ENCODE assay signal across 8 cellular contexts in genomic region chr14:77027538-77028383, GRCh38. TPM values are rescaled to one million over a fixed set of nuclear protein-coding genes. Genes with fewer than 3 reads are reported as not detected.
A peak's percentile ranks its signal among the peaks of the same experiment; 100 is the strongest.
DNase-seq lines count a peak whose midpoint lies in the region; ATAC-seq and TF ChIP-seq lines count a peak whose summit lies in the region.

No MANE protein-coding gene starts in this region.

- POLR2A ChIA-PET in activated CD8-positive, alpha-beta T cell treated with anti-CD3 and anti-CD28 coated beads for 36 hours (lab: Charles Lee) = interaction anchor here (0.7 to 4.5 kb wide), 19 partner anchors 9 to 109 kb away, joined by 3 to 36 read pairs (median 4); no protein-coding TSS in a partner anchor

- H2BK15ac ChIP-seq in mesendoderm (replicated peaks; ENCODE audit: low read depth) = no peak overlapping the region

- peaks cover 60% of the 10 kb centered on the region for H3K4me1 Mint-ChIP-seq in activated CD8-positive, alpha-beta T cell treated with anti-CD3 and anti-CD28 coated beads for 36 hours (ENCODE audit: low read depth)
- peaks cover 35 to 37% of the 10 kb centered on the region in 2 donors for H3K4me1 Mint-ChIP-seq in effector memory CD8-positive, alpha-beta T cell (ENCODE audit: low read depth in 2 of 2)
- H3K4me1 Mint-ChIP-seq in stimulated activated naive B cell treated with anti-CD40 and anti-IgM and Interleukin-4, amounts not matched to agents 10 μg/mL and 1 μg/mL and 100 μg/mL, for 72 hours = peaks cover 28 to 48% of the 10 kb centered on the region in 2 donors

- H3K9ac ChIP-seq in mesendoderm (ENCODE audit: low read length) = peak overlapping the region; percentile 91

- H3K36me3 ChIP-seq in mesendoderm (ENCODE audit: control insufficient read depth, insufficient read depth, low read length) = no peaks in the 10 kb centered on the region

- H3K4ac ChIP-seq in mesendoderm (ENCODE audit: low read depth, low read length) = peak overlapping the region; percentile 97

- H3K27ac Mint-ChIP-seq in activated CD8-positive, alpha-beta T cell treated with anti-CD3 and anti-CD28 coated beads for 36 hours = peak overlapping the region; percentile 81
- peak overlapping the region; percentile 87 to 96 for H3K27ac Mint-ChIP-seq in effector memory CD8-positive, alpha-beta T cell
- peak overlapping the region; percentile 92 for H3K27ac Mint-ChIP-seq in stimulated activated naive B cell treated with anti-CD40 and anti-IgM and Interleukin-4, amounts not matched to agents 10 μg/mL and 1 μg/mL and 100 μg/mL, for 72 hours

- no peaks in the 10 kb centered on the region for H3K79me1 ChIP-seq in mesendoderm (ENCODE audit: low read length)

- no peak for TF ChIP-seq CTCF in activated CD8-positive, alpha-beta T cell treated with anti-CD3 and anti-CD28 coated beads for 36 hours (IDR thresholded peaks at IDR 0.05)

- no CpG with 5 or more reads among the region's 81 CpGs for WGBS in mesendoderm (ENCODE audit: extremely low coverage, insufficient coverage, low lambda C conversion rate)

- H3K36me3 Mint-ChIP-seq in activated CD8-positive, alpha-beta T cell treated with anti-CD3 and anti-CD28 coated beads for 36 hours (ENCODE audit: low read depth) = peaks cover 27% of the 10 kb centered on the region
- H3K36me3 Mint-ChIP-seq in effector memory CD8-positive, alpha-beta T cell (ENCODE audit: insufficient read depth) = peaks cover 64% of the 10 kb centered on the region
- H3K36me3 Mint-ChIP-seq in stimulated activated naive B cell treated with anti-CD40 and anti-IgM and Interleukin-4, amounts not matched to agents 10 μg/mL and 1 μg/mL and 100 μg/mL, for 72 hours = peaks cover 16 to 23% of the 10 kb centered on the region in 2 donors

- intact Hi-C loops in activated CD8-positive, alpha-beta T cell treated with anti-CD3 and anti-CD28 coated beads for 36 hours (cut with micrococcal nuclease) = no loop called here

- peak overlapping the region; percentile 71 for H3K4me2 ChIP-seq in mesendoderm (ENCODE audit: low read length)

- H2BK5ac ChIP-seq in mesendoderm (ENCODE audit: low read length) = peak overlapping the region; percentile 82

- ATAC-seq in HG02623 (IDR thresholded peaks at IDR 0.05; ENCODE audit: unreplicated experiment) = peak; percentile 29
- ATAC-seq in activated CD8-positive, alpha-beta T cell treated with anti-CD3 and anti-CD28 coated beads for 36 hours = peak; percentile 24
- peak; percentile 39 for ATAC-seq in effector memory CD8-positive, alpha-beta T cell (replicated peaks)
- ATAC-seq in stimulated activated naive B cell treated with anti-CD40 and anti-IgM and Interleukin-4, amounts not matched to agents 10 μg/mL and 1 μg/mL and 100 μg/mL, for 72 hours (replicated peaks) = peak; percentile 54 to 55

- peak overlapping the region; percentile 91 for H3K27ac ChIP-seq in mesendoderm (ENCODE audit: low read depth, low read length)

- DNase-seq in NCI-H526 (lab: John Stamatoyannopoulos, UW) = peak; percentile 37 to 83
- DNase-seq in NCI-H526 treated with DMSO at 0.1 percent for 48 hours (lab: John Stamatoyannopoulos, UW) = no peak
- peak; percentile 47 for DNase-seq in NCI-H1105 treated with DMSO at 0.1 percent for 48 hours (lab: John Stamatoyannopoulos, UW)
- DNase-seq in activated CD8-positive, alpha-beta T cell treated with anti-CD3 and anti-CD28 coated beads for 36 hours = peak; percentile 79
- DNase-seq in effector memory CD8-positive, alpha-beta T cell = peak; percentile 55 to 66 (median 60)
- peak; percentile 71 for DNase-seq in mesendoderm
- DNase-seq in stimulated activated naive B cell treated with anti-CD40 and anti-IgM and Interleukin-4, amounts not matched to agents 10 μg/mL and 1 μg/mL and 100 μg/mL, for 72 hours = peak; percentile 69

- peak overlapping the region; percentile 97 for H3K56ac ChIP-seq in mesendoderm (ENCODE audit: low read length)

- H4K5ac ChIP-seq in mesendoderm (ENCODE audit: low read length) = no peak overlapping the region

- peaks cover 28% of the 10 kb centered on the region for H3K79me2 ChIP-seq in mesendoderm (ENCODE audit: control insufficient read depth, insufficient read depth, low read length)

- H3K18ac ChIP-seq in mesendoderm (ENCODE audit: low read length) = peak overlapping the region; percentile 81

- no peaks in the 10 kb centered on the region for H3K9me3 Mint-ChIP-seq in activated CD8-positive, alpha-beta T cell treated with anti-CD3 and anti-CD28 coated beads for 36 hours
- H3K9me3 Mint-ChIP-seq in effector memory CD8-positive, alpha-beta T cell = no peaks in the 10 kb centered on the region
- no peaks in the 10 kb centered on the region for H3K9me3 Mint-ChIP-seq in stimulated activated naive B cell treated with anti-CD40 and anti-IgM and Interleukin-4, amounts not matched to agents 10 μg/mL and 1 μg/mL and 100 μg/mL, for 72 hours

- H2AK5ac ChIP-seq in mesendoderm (ENCODE audit: low read length) = no peak overlapping the region

- H3K27me3 ChIP-seq in mesendoderm (ENCODE audit: insufficient read depth, low read length, poor library complexity) = no peaks in the 10 kb centered on the region

- peak overlapping the region; percentile 76 for H3K4me3 ChIP-seq in mesendoderm (ENCODE audit: low read length)

- H3K4me1 ChIP-seq in mesendoderm (ENCODE audit: control insufficient read depth, low read depth, low read length) = peaks cover 20% of the 10 kb centered on the region

- H3K4me3 Mint-ChIP-seq in activated CD8-positive, alpha-beta T cell treated with anti-CD3 and anti-CD28 coated beads for 36 hours = peak overlapping the region; percentile 97
- peak overlapping the region; percentile 88 to 93 for H3K4me3 Mint-ChIP-seq in effector memory CD8-positive, alpha-beta T cell
- H3K4me3 Mint-ChIP-seq in stimulated activated naive B cell treated with anti-CD40 and anti-IgM and Interleukin-4, amounts not matched to agents 10 μg/mL and 1 μg/mL and 100 μg/mL, for 72 hours = peak overlapping the region; percentile 95

- H3K27me3 Mint-ChIP-seq in activated CD8-positive, alpha-beta T cell treated with anti-CD3 and anti-CD28 coated beads for 36 hours = no peaks in the 10 kb centered on the region
- H3K27me3 Mint-ChIP-seq in effector memory CD8-positive, alpha-beta T cell = no peaks in the 10 kb centered on the region
- no peaks in the 10 kb centered on the region for H3K27me3 Mint-ChIP-seq in stimulated activated naive B cell treated with anti-CD40 and anti-IgM and Interleukin-4, amounts not matched to agents 10 μg/mL and 1 μg/mL and 100 μg/mL, for 72 hours

- H2BK120ac ChIP-seq in mesendoderm (ENCODE audit: low read depth, low read length) = peak overlapping the region; percentile 30

- CTCF ChIA-PET in activated CD8-positive, alpha-beta T cell treated with anti-CD3 and anti-CD28 coated beads for 36 hours (lab: Charles Lee) = interaction anchor here (0.7 to 4.8 kb wide), 15 partner anchors 12 to 152 kb away, joined by 3 to 36 read pairs (median 4); no protein-coding TSS in a partner anchor

- peak overlapping the region; percentile 81 for H3K23ac ChIP-seq in mesendoderm (ENCODE audit: low read length)

- no peak overlapping the region for H4K8ac ChIP-seq in mesendoderm (ENCODE audit: low read depth, low read length)

RNA-seq across cellular contexts. Expression of gene IRF2BPL, which starts 0.7 kb away (rescaled TPM):
- 10 to 100 TPM; 36.2 to 37.7 TPM for total RNA-seq in activated CD8-positive, alpha-beta T cell treated with anti-CD3 and anti-CD28 coated beads for 36 hours
- polyA plus RNA-seq in mesendoderm (2013, experiment 1 of 2) = 15.8 TPM
- 15.9 TPM for polyA plus RNA-seq in mesendoderm (2013, experiment 2 of 2)
